ENCODE assay signal across 15 cellular contexts in genomic region chr10:88491314-88491713, GRCh38.
"Had no signal": no experiment of that assay in that cellular context is flagged by ENCODE, and none has a peak within 500 bp of the region (broad histone marks: within the 10 kb centered on the region; RNA-seq: fewer than 3 reads in every experiment).

No MANE protein-coding gene starts in this region.

- H3K9me3 ChIP-seq: adrenal gland, gastrocnemius medialis, heart left ventricle, tibial artery had no signal

- DNase-seq: activated CD4-positive, alpha-beta memory T cell treated with anti-CD3 and anti-CD28 coated beads, Interleukin-2, amount 10 ng/mL, durations not matched to agents 7 days and 5 days; activated CD4-positive, alpha-beta T cell treated with anti-CD3 and anti-CD28 coated beads for 36 hours; activated effector memory CD4-positive, alpha-beta T cell treated with anti-CD3 and anti-CD28 coated beads, Interleukin-2, amount 50 U/mL, for 16 hours; activated T-cell treated with anti-CD3 and anti-CD28 coated beads, Interleukin-2, amount 50 U/mL, for 48 hours; adrenal gland; erythroblast; gastrocnemius medialis; heart left ventricle; occipital lobe; right cardiac atrium; stimulated activated CD4-positive, alpha-beta T cell treated with anti-CD3 and anti-CD28 coated beads, Interleukin-15, amount 100 ng/mL, for 24 hours; stimulated activated CD4-positive, alpha-beta T cell treated with anti-CD3 and anti-CD28 coated beads, Interleukin-4, amount 100 ng/mL, for 1 hour; stimulated activated naive CD4-positive, alpha-beta T cell; tibial artery had no signal

- H3K4me3 ChIP-seq: adrenal gland, gastrocnemius medialis, heart left ventricle, skin epidermis, tibial artery had no signal

- H3K27me3 ChIP-seq: adrenal gland, gastrocnemius medialis, heart left ventricle, tibial artery had no signal

- H3K36me3 ChIP-seq: adrenal gland, gastrocnemius medialis, heart left ventricle, tibial artery had no signal

- H3K27ac ChIP-seq: adrenal gland, gastrocnemius medialis, heart left ventricle, skin epidermis, tibial artery had no signal

- ATAC-seq: activated CD4-positive, alpha-beta T cell treated with anti-CD3 and anti-CD28 coated beads for 36 hours; gastrocnemius medialis; heart left ventricle; right cardiac atrium had no signal
